Comparison of ENCODE assay signal across 22 cellular contexts in the genomic region with DNA sequence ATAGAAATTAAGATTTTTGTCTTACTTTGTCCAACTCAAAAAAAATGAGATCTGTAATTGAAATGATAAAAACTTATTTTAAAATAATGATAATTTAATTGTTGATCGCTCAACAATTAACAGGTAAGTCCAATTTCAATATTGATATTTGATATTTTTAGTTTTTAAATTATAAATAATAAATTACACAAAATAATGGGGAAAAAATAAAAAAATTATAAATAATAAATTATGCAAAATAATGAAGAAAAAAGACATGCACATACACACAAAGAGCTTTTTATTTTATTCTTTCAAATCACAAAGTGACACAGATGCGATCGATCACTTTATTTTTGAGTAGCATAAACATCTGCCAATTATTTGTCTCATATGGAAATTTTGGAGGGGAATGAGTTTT. TPM values are rescaled to one million over a fixed set of nuclear protein-coding genes. Genes with fewer than 3 reads are reported as not detected.
DNase-seq lines count a peak whose midpoint lies in the region; ATAC-seq, FAIRE-seq and TF ChIP-seq lines count a peak whose summit lies in the region.
"Had no signal": no experiment of that assay in that cellular context is flagged by ENCODE, and none has a peak within 500 bp of the region (broad histone marks: within the 10 kb centered on the region; RNA-seq: fewer than 3 reads in every experiment).

No MANE protein-coding gene starts in this region.

- TF ChIP-seq CTCF in kidney (IDR thresholded peaks at IDR 0.05; ENCODE audit: borderline replicate concordance, extremely low read depth, insufficient read depth) (no peak), suprapubic skin (IDR thresholded peaks at IDR 0.05) (no peak), endodermal cell (conservative IDR thresholded peaks at IDR 0.05) (no peak)

- H3K27ac ChIP-seq in kidney (ENCODE audit: low read depth in 2 of 2, low read length in 2 of 2) (no peak overlapping the region), suprapubic skin (peak overlapping the region; percentile 20), endodermal cell (ENCODE audit: low read depth, low read length) (no peak overlapping the region)
- H3K27ac ChIP-seq: C4-2B, HL-60 had no signal

- H3K27me3 ChIP-seq in suprapubic skin (no peaks in the 10 kb centered on the region), endodermal cell (ENCODE audit: control insufficient read depth, insufficient read depth, low read length, poor library complexity, severe bottlenecking) (no peaks in the 10 kb centered on the region)

- no peaks in the 10 kb centered on the region for H3K4me1 ChIP-seq in kidney (ENCODE audit: control insufficient read depth in 1 of 2, insufficient read depth in 1 of 2, low read depth in 1 of 2, low read length in 2 of 2)
- H3K4me1 ChIP-seq in suprapubic skin: peaks cover 16% of the 10 kb centered on the region
- H3K4me1 ChIP-seq in endodermal cell (ENCODE audit: control insufficient read depth, insufficient read depth, low read length): no peaks in the 10 kb centered on the region
- H3K4me1 ChIP-seq: Caco-2 had no signal

- no peaks in the 10 kb centered on the region for H3K36me3 Mint-ChIP-seq in endodermal cell (ENCODE audit: low read depth)

- intact Hi-C loops in kidney (cut with DNase I): no loop called here

- no peaks in the 10 kb centered on the region for H3K4me1 Mint-ChIP-seq in endodermal cell

- H3K27ac Mint-ChIP-seq in endodermal cell: no peak overlapping the region
- H3K27ac Mint-ChIP-seq: CD4-positive, alpha-beta T cell had no signal

- ATAC-seq in HG02840 (IDR thresholded peaks at IDR 0.05; ENCODE audit: low FRiP score, unreplicated experiment): no peak
- ATAC-seq: K562 had no signal

- no peak for DNase-seq in RCC 7860 (ENCODE audit: low spot score)
- DNase-seq in kidney: no peak
- DNase-seq in suprapubic skin (ENCODE audit: low spot score in 2 of 2): no peak
- no peak for DNase-seq in NCI-H82 treated with DMSO at 0.1 percent for 48 hours (lab: John Stamatoyannopoulos, UW; ENCODE audit: unreplicated experiment)
- no peak for DNase-seq in endodermal cell
- DNase-seq in GM19239 (ENCODE audit: insufficient read length, low spot score): no peak
- DNase-seq: ACHN; Caco-2; CD4-positive, alpha-beta T cell; GDM1; GM23248; HCEC 1CT; IMR-90 had no signal

- H3K9me3 ChIP-seq in kidney (ENCODE audit: control insufficient read depth in 1 of 2, low read length in 2 of 2): no peaks in the 10 kb centered on the region
- no peaks in the 10 kb centered on the region for H3K9me3 ChIP-seq in suprapubic skin
- H3K9me3 ChIP-seq in endodermal cell (ENCODE audit: control insufficient read depth, low read length): peaks cover 9% of the 10 kb centered on the region
- H3K9me3 ChIP-seq: Caco-2 had no signal

- H3K9ac ChIP-seq in kidney (ENCODE audit: low read length in 2 of 2): no peak overlapping the region
- no peak overlapping the region for H3K9ac ChIP-seq in endodermal cell (ENCODE audit: extremely low read depth, low read length, poor library complexity, severe bottlenecking)

- H3K4me3 Mint-ChIP-seq in endodermal cell: no peak overlapping the region
- H3K4me3 Mint-ChIP-seq: CD4-positive, alpha-beta T cell had no signal

- no peaks in the 10 kb centered on the region for H3K36me3 ChIP-seq in kidney (ENCODE audit: control insufficient read depth in 1 of 2, insufficient read depth in 2 of 2, low read length in 2 of 2)
- no peaks in the 10 kb centered on the region for H3K36me3 ChIP-seq in suprapubic skin
- H3K36me3 ChIP-seq in endodermal cell (ENCODE audit: control insufficient read depth, insufficient read depth, low read length): no peaks in the 10 kb centered on the region

- FAIRE-seq in RCC 7860 (lab: Jason Lieb, UNC): peak; percentile 25
- FAIRE-seq in colon (lab: Jason Lieb, UNC): peak; percentile 79
- FAIRE-seq in kidney (lab: Jason Lieb, UNC): peak; percentile 98
- no peak for FAIRE-seq in GM19239 (lab: Jason Lieb, UNC)
- FAIRE-seq: D721Med, GM12892, GM18507, HTR-8/SVneo, K562 had no signal

- WGBS in suprapubic skin: 85% methylated on average over 3 of the region's 3 CpGs
- WGBS in endodermal cell (ENCODE audit: insufficient coverage in 1 of 2, insufficient read length in 1 of 2), 2 experiments: 100% methylated on average over 2 of the region's 3 CpGs; no CpG with 5 or more reads in 1 of the 2 experiments

- H3K4me3 ChIP-seq in kidney (ENCODE audit: low read length in 2 of 2) (no peak overlapping the region), suprapubic skin (no peak overlapping the region), endodermal cell (ENCODE audit: low read length) (no peak overlapping the region)
- H3K4me3 ChIP-seq: GM23248, K562 had no signal

- no peaks in the 10 kb centered on the region for H3K27me3 Mint-ChIP-seq in endodermal cell (ENCODE audit: insufficient read depth)

- TF ChIP-seq EP300 in suprapubic skin (IDR thresholded peaks at IDR 0.05): no peak

- no peak for TF ChIP-seq POLR2A in suprapubic skin (IDR thresholded peaks at IDR 0.05)

- H3K9me3 Mint-ChIP-seq in endodermal cell: peaks cover 3% of the 10 kb centered on the region
- H3K9me3 Mint-ChIP-seq: CD4-positive, alpha-beta T cell had no signal

RNA-seq across cellular contexts. Expression of a gene that starts 40.8 kb away (rescaled TPM):
- total RNA-seq in kidney (132 TPM), suprapubic skin (10 to 100 TPM; 27.3 to 61.7 (median 35.3) TPM), endodermal cell (1 to 10 TPM; 1.3 to 2.6 TPM)
- 18.0 TPM for polyA plus RNA-seq in kidney (ENCODE audit: insufficient read depth, low read depth, low replicate concordance)
- polyA plus RNA-seq in endodermal cell (2013, experiment 1 of 2): 13.8 TPM
- polyA plus RNA-seq in endodermal cell (2013, experiment 2 of 2): 11.3 TPM

Comparison
In these comparisons a context has a peak if more than half of its experiments do, and no peak if none do; other contexts are left out.
1. RNA of a gene that starts 40.8 kb away (total RNA-seq): 132 TPM in kidney (single experiment) and 27.3 to 61.7 TPM in suprapubic skin; 1.3 to 2.6 TPM in endodermal cell; every median in the first group is over 4 times any median in the second.